ENCODE assay signal across 8 cellular contexts in genomic region chr12:128797119-128798118, GRCh38. TPM values are rescaled to one million over a fixed set of nuclear protein-coding genes. Genes with fewer than 3 reads are reported as not detected.
DNase-seq lines count a peak whose midpoint lies in the region; ATAC-seq lines count a peak whose summit lies in the region.

No MANE protein-coding gene starts in this region.

- DNase-seq in AG08395 (ENCODE audit: low spot score) (peak; percentile 72), epidermal melanocyte (ENCODE audit: insufficient read length, low spot score) (peak; percentile 47), NCI-H82 (lab: John Stamatoyannopoulos, UW) (no peak), HT-29 (ENCODE audit: low spot score) (no peak), HuH-7 (ENCODE audit: low spot score) (no peak), cerebellar nuclear complex (lab: John Stamatoyannopoulos, UW) (no peak)

- peak; percentile 34 for ATAC-seq in GM19463 (IDR thresholded peaks at IDR 0.05; ENCODE audit: unreplicated experiment)
- ATAC-seq in HG03469 (IDR thresholded peaks at IDR 0.05; ENCODE audit: unreplicated experiment), result peak; percentile 47

RNA-seq across cellular contexts. Expression of gene SLC15A4, which starts 26.3 kb away (rescaled TPM):
- 17.9 and 30.4 TPM in 2 replicates for total RNA-seq in HT-29 (2014; rRNA removed; shearing (Covaris generic))

RNA-seq across cellular contexts. Expression of gene GLT1D1, which starts 55.9 kb away (rescaled TPM):
- total RNA-seq in HT-29 (2014; rRNA removed; shearing (Covaris generic)), result not detected in 2 replicates

Comparison
In these comparisons a context has a peak if more than half of its experiments do, and no peak if none do; other contexts are left out.
1. DNase-seq: peak in AG08395 (single experiment) and epidermal melanocyte (single experiment); none in NCI-H82 (single experiment), HT-29 (single experiment), HuH-7 (single experiment) and cerebellar nuclear complex (0 of 2).